8 cellular contexts compared by ENCODE assay signal in genomic region chr10:131406676-131407392, GRCh38.
"Had no signal": no experiment of that assay in that cellular context is flagged by ENCODE, and none has a peak within 500 bp of the region (broad histone marks: within the 10 kb centered on the region; RNA-seq: fewer than 3 reads in every experiment).

No MANE protein-coding gene starts in this region.

- H3K36me3 Mint-ChIP-seq: IgD-negative memory B cell had no signal

- H3K9ac ChIP-seq: GM23248, KMS-11 had no signal

- H3K4me3 ChIP-seq: GM23248 had no signal

- H3K27ac ChIP-seq: GM23248, HL-60, KMS-11 had no signal

- ATAC-seq: HepG2 had no signal

- H3K4me2 ChIP-seq: KMS-11 had no signal

- H2AFZ ChIP-seq: GM23248 had no signal

- H3K27ac Mint-ChIP-seq: IgD-negative memory B cell had no signal

- H3K4me1 Mint-ChIP-seq: IgD-negative memory B cell had no signal

- H3K4me3 Mint-ChIP-seq: IgD-negative memory B cell had no signal

- DNase-seq: GM23248, GOT3, HCEC 1CT, KBM-7 had no signal
